In the genomic region with DNA sequence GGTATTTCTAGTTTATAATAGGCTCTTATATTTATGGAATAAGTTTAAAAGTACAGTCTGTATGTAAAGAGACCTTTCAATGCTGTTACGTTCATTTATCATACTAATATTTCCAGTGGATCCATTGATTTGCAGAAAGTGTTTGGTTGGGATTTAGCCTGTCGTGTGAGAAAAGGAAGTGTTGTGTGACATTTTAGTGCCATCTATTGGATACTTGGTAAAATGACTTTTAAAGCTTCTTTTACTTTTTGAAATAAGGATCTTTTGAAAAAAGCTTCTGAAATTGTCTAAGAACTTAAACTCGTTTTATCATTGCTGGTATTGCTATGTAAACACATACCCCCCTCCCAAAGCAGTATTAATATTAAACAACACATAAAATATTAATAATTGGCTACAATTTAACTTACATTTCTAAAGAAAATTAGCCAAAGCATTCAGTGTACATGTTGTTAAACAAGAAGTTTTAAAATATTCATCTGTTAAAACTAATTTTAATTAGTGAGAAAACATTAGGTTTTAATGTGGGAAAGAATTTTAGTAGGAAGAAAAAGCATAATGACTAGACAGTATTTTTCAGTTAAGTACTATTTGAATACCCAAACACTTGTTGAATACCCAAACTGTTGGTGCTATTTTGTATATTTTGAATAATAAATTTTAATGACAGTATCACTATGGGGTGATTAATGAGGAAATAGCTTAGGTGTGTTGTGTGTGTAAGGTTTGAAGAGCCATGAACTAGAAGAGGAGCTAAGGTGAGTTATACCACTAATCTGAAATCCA, we compare ENCODE assay signal across 8 cellular contexts. TPM values are rescaled to one million over a fixed set of nuclear protein-coding genes. Genes with fewer than 3 reads are reported as not detected.
DNase-seq lines count a peak whose midpoint lies in the region; ATAC-seq and TF ChIP-seq lines count a peak whose summit lies in the region.

No MANE protein-coding gene starts in this region.

- H3F3A ChIP-seq in OCI-LY1 (ENCODE audit: insufficient read depth, low read length) (peaks cover 4% of the 10 kb centered on the region; the same call in 1 of the 2 replicates), neural cell (ENCODE audit: insufficient read depth, low read length, poor library complexity, severe bottlenecking) (no peaks in the 10 kb centered on the region)

- H3K27me3 ChIP-seq in OCI-LY1 (ENCODE audit: insufficient read depth, low read length): no peaks in the 10 kb centered on the region
- H3K27me3 ChIP-seq in neural cell (ENCODE audit: insufficient read depth, low read depth, low read length): no peaks in the 10 kb centered on the region

- H4K20me1 ChIP-seq in OCI-LY1 (ENCODE audit: insufficient read depth, low read length) (no peaks in the 10 kb centered on the region), neural cell (ENCODE audit: insufficient read depth) (peaks cover 5% of the 10 kb centered on the region)

- ATAC-seq in HG02798 (IDR thresholded peaks at IDR 0.05; ENCODE audit: poor library complexity, unreplicated experiment): no peak
- no peak for ATAC-seq in activated naive CD8-positive, alpha-beta T cell treated with anti-CD3 and anti-CD28 coated beads, Interleukin-2, amount 50 U/mL, for 24 hours

- H3K79me2 ChIP-seq in OCI-LY1 (ENCODE audit: insufficient read depth, low read length) (peaks cover 34% of the 10 kb centered on the region), neural cell (replicated peaks; ENCODE audit: insufficient read depth, low read length) (peaks cover 40% of the 10 kb centered on the region)

- H3K9me3 ChIP-seq in OCI-LY1 (ENCODE audit: low read length) (no peaks in the 10 kb centered on the region), neural cell (ENCODE audit: low read length) (no peaks in the 10 kb centered on the region)

- TF ChIP-seq CTCF in GM10248 (IDR thresholded peaks at IDR 0.05; ENCODE audit: control extremely low read depth, extremely low read depth, low read depth, missing control alignments) (peak; percentile 49), OCI-LY1 (IDR thresholded peaks at IDR 0.05; ENCODE audit: low read length) (peak; percentile 60; the same call in 1 of the 2 replicates), endothelial cell (IDR thresholded peaks at IDR 0.05; ENCODE audit: unreplicated experiment) (no peak), neural cell (IDR thresholded peaks at IDR 0.05; ENCODE audit: poor library complexity, severe bottlenecking) (peak; percentile 77)

- H3K4me1 ChIP-seq in OCI-LY1 (ENCODE audit: insufficient read depth, low read length, severe bottlenecking): peaks cover 8% of the 10 kb centered on the region

- no peaks in the 10 kb centered on the region for H3K9me3 Mint-ChIP-seq in endothelial cell (ENCODE audit: unreplicated experiment)
- H3K9me3 Mint-ChIP-seq in activated naive CD8-positive, alpha-beta T cell treated with anti-CD3 and anti-CD28 coated beads, Interleukin-2, amount 50 U/mL, for 24 hours: no peaks in the 10 kb centered on the region

- no peak overlapping the region for H3K4me3 ChIP-seq in OCI-LY1 (ENCODE audit: low read depth, low read length, poor library complexity, severe bottlenecking)
- no peak overlapping the region for H3K4me3 ChIP-seq in neural cell (ENCODE audit: low read length)

- TF ChIP-seq EP300 in neural cell (conservative IDR thresholded peaks at IDR 0.05; ENCODE audit: poor library complexity, severe bottlenecking): no peak

- no peak overlapping the region for H3K4me3 Mint-ChIP-seq in endothelial cell (ENCODE audit: unreplicated experiment)
- no peak overlapping the region for H3K4me3 Mint-ChIP-seq in activated naive CD8-positive, alpha-beta T cell treated with anti-CD3 and anti-CD28 coated beads, Interleukin-2, amount 50 U/mL, for 24 hours

- POLR2A ChIA-PET in GM10248 (lab: Yijun Ruan, JAX): no interaction called here

- H3K36me3 Mint-ChIP-seq in endothelial cell (ENCODE audit: low read depth, unreplicated experiment): peaks cover 4% of the 10 kb centered on the region
- H3K36me3 Mint-ChIP-seq in activated naive CD8-positive, alpha-beta T cell treated with anti-CD3 and anti-CD28 coated beads, Interleukin-2, amount 50 U/mL, for 24 hours (ENCODE audit: low read depth): peaks cover 12% of the 10 kb centered on the region

- no peak overlapping the region for H3K4me2 ChIP-seq in OCI-LY1 (ENCODE audit: low read length)
- no peak overlapping the region for H3K4me2 ChIP-seq in neural cell (ENCODE audit: low read length)

- H3K9ac ChIP-seq in OCI-LY1 (ENCODE audit: low read length) (no peak overlapping the region), neural cell (ENCODE audit: low read length) (no peak overlapping the region)

- H3K9me2 ChIP-seq in OCI-LY1 (ENCODE audit: low read depth, low read length) (no peaks in the 10 kb centered on the region), neural cell (ENCODE audit: insufficient read depth, low read length) (no peaks in the 10 kb centered on the region)

- H3K27ac ChIP-seq in OCI-LY1 (ENCODE audit: low read depth, low read length, poor library complexity, severe bottlenecking) (no peak overlapping the region), neural cell (ENCODE audit: low read length) (no peak overlapping the region)

- H3K36me3 ChIP-seq in OCI-LY1 (ENCODE audit: insufficient read depth, low read length): peaks cover 24% of the 10 kb centered on the region
- H3K36me3 ChIP-seq in neural cell (ENCODE audit: insufficient read depth, low read length): no peaks in the 10 kb centered on the region

- DNase-seq in A172 (ENCODE audit: low spot score) (peak; percentile 36), GM10248 (ENCODE audit: extremely low spot score) (peak; percentile 26), endothelial cell (ENCODE audit: low spot score) (no peak)
- no peak for DNase-seq in activated CD4-positive, alpha-beta T cell treated with anti-CD3 and anti-CD28 coated beads, Interleukin-2, amount 50 U/mL, for 48 hours
- no peak for DNase-seq in activated naive CD8-positive, alpha-beta T cell treated with anti-CD3 and anti-CD28 coated beads, Interleukin-2, amount 50 U/mL, for 24 hours

- peaks cover 1% of the 10 kb centered on the region for H3K27me3 Mint-ChIP-seq in endothelial cell (ENCODE audit: unreplicated experiment)
- H3K27me3 Mint-ChIP-seq in activated naive CD8-positive, alpha-beta T cell treated with anti-CD3 and anti-CD28 coated beads, Interleukin-2, amount 50 U/mL, for 24 hours: no peaks in the 10 kb centered on the region

- peaks cover 12% of the 10 kb centered on the region for H3K4me1 Mint-ChIP-seq in endothelial cell (ENCODE audit: unreplicated experiment)
- peaks cover 18% of the 10 kb centered on the region for H3K4me1 Mint-ChIP-seq in activated naive CD8-positive, alpha-beta T cell treated with anti-CD3 and anti-CD28 coated beads, Interleukin-2, amount 50 U/mL, for 24 hours

- CTCF ChIA-PET in GM10248 (lab: Yijun Ruan, JAX): interaction anchor here (0.7 to 7.2 kb wide), 50 partner anchors 10 to 1327 kb away, joined by 3 to 74 read pairs (median 4); a partner anchor contains a TSS

- H3K27ac Mint-ChIP-seq in endothelial cell (ENCODE audit: unreplicated experiment): peak overlapping the region; percentile 2
- no peak overlapping the region for H3K27ac Mint-ChIP-seq in activated naive CD8-positive, alpha-beta T cell treated with anti-CD3 and anti-CD28 coated beads, Interleukin-2, amount 50 U/mL, for 24 hours

- peak; percentile 82 for TF ChIP-seq RAD21 in neural cell (conservative IDR thresholded peaks at IDR 0.05)

- H2AFZ ChIP-seq in OCI-LY1 (ENCODE audit: low read length) (no peak overlapping the region), neural cell (ENCODE audit: low read depth, low read length) (no peak overlapping the region)

TF ChIP-seq in neural cell, 6 proteins besides CTCF, POLR2A, EP300 and RAD21:
- TF ChIP-seq MXI1 (conservative IDR thresholded peaks at IDR 0.05; ENCODE audit: poor library complexity, severe bottlenecking) (no peak), SMC3 (conservative IDR thresholded peaks at IDR 0.05; ENCODE audit: poor library complexity) (peak; percentile 74)

RNA-seq across cellular contexts. Expression of a gene that starts 4.9 kb away (rescaled TPM):
- 0.41 and 2.1 TPM in 2 replicates for total RNA-seq in A172 (2014; rRNA removed; shearing (Covaris generic))
- total RNA-seq in endothelial cell (ENCODE audit: unreplicated experiment): 9.4 TPM
- polyA plus RNA-seq in neural cell: 4.7 and 8.3 TPM in 2 replicates
- polyA minus RNA-seq in neural cell: 15.8 and 17.8 TPM in 2 replicates

RNA-seq across cellular contexts. Expression of a gene that starts 59.9 kb away (rescaled TPM):
- 54.8 and 69.0 TPM in 2 replicates for total RNA-seq in A172 (2014; rRNA removed; shearing (Covaris generic))
- 100.0 TPM for total RNA-seq in endothelial cell (ENCODE audit: unreplicated experiment)
- polyA plus RNA-seq in neural cell: 53.0 and 65.5 TPM in 2 replicates
- polyA minus RNA-seq in neural cell: 131 and 136 TPM in 2 replicates

Comparison
In these comparisons a context has a peak if more than half of its experiments do, and no peak if none do; other contexts are left out.
1. DNase-seq: peak in A172 (single experiment) and GM10248 (single experiment); none in endothelial cell (single experiment), activated CD4-positive, alpha-beta T cell treated with anti-CD3 and anti-CD28 coated beads, Interleukin-2, amount 50 U/mL, for 48 hours (0 of 2) and activated naive CD8-positive, alpha-beta T cell treated with anti-CD3 and anti-CD28 coated beads, Interleukin-2, amount 50 U/mL, for 24 hours (single experiment).